ENCODE assay signal across 1 cellular context in the genomic region with DNA sequence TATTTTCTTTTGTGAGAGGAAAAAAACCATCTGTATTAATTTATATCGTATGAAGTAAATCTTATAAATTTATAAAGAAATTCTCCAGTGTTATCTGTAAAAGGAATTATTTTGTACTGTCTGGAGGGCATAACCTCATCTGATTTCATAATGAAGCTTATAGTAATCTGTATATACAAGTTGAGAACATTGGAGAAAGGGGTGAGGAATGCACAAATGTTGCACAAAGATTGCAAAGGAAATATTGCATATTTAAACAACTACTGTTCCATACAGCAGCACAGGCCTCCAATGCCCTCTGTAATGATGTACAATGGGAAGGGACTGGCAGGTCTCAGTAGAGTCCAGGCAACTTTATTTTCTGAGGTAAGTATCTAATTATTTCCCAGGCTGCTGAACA.
TF ChIP-seq lines count a peak whose summit lies in the region.

No MANE protein-coding gene starts in this region.

TF ChIP-seq in IMR-90, 13 proteins besides CTCF, POLR2A, EP300 and RAD21 (continued from another document):
- no peak for TF ChIP-seq MXI1 (IDR thresholded peaks at IDR 0.05; ENCODE audit: borderline replicate concordance, low read depth, low read length)
